1 cellular context compared by ENCODE assay signal in genomic region chr6:80477591-80478370, GRCh38.
TF ChIP-seq lines count a peak whose summit lies in the region.

No MANE protein-coding gene starts in this region.

TF ChIP-seq in HepG2, 621 proteins besides CTCF, POLR2A, EP300 and RAD21 (continued from another document):
- TF ChIP-seq MNT (IDR thresholded peaks at IDR 0.05), result 0 out of 2 replicates have a peak, but pooled peaks have one; percentile 23
